ENCODE assay signal across 23 cellular contexts in genomic region chr4:53273726-53274125, GRCh38.
DNase-seq lines count a peak whose midpoint lies in the region; TF ChIP-seq lines count a peak whose summit lies in the region.
"Had no signal": no experiment of that assay in that cellular context is flagged by ENCODE, and none has a peak within 500 bp of the region (broad histone marks: within the 10 kb centered on the region; RNA-seq: fewer than 3 reads in every experiment).

No MANE protein-coding gene starts in this region.

- no peak for TF ChIP-seq CTCF in AG10803 (conservative IDR thresholded peaks at IDR 0.05; ENCODE audit: low read length)
- no peak for TF ChIP-seq CTCF in brain microvascular endothelial cell (IDR thresholded peaks at IDR 0.05; ENCODE audit: low read depth, low read length, missing control alignments)
- no peak for TF ChIP-seq CTCF in MM.1S (IDR thresholded peaks at IDR 0.05; ENCODE audit: low read length)

- H3K9ac ChIP-seq in MM.1S (ENCODE audit: low read length) = no peak overlapping the region
- H3K9ac ChIP-seq: KMS-11 had no signal

- H4K20me1 ChIP-seq in MM.1S (ENCODE audit: insufficient read depth, low read length) = no peaks in the 10 kb centered on the region

- H3K36me3 ChIP-seq in brain microvascular endothelial cell (replicated peaks) = no peaks in the 10 kb centered on the region
- H3K36me3 ChIP-seq in MM.1S (replicated peaks; ENCODE audit: insufficient read depth, low read length) = no peaks in the 10 kb centered on the region; the same call in 1 of the 2 replicates
- H3K36me3 ChIP-seq: BE2C, suprapubic skin, WERI-Rb-1 had no signal

- POLR2A ChIA-PET in HEK293T (lab: Yijun Ruan, JAX) = no interaction called here

- H3K4me3 ChIP-seq in AG10803 (ENCODE audit: low read length) = no peak overlapping the region
- H3K4me3 ChIP-seq in brain microvascular endothelial cell (ENCODE audit: low read depth, low read length) = no peak overlapping the region
- H3K4me3 ChIP-seq in MM.1S (ENCODE audit: low read length) = no peak overlapping the region
- H3K4me3 ChIP-seq: suprapubic skin had no signal

- H3K27me3 ChIP-seq in brain microvascular endothelial cell (replicated peaks) (no peaks in the 10 kb centered on the region), MM.1S (replicated peaks; ENCODE audit: insufficient read depth, low read length) (no peaks in the 10 kb centered on the region)
- H3K27me3 ChIP-seq: BE2C, suprapubic skin had no signal

- no peaks in the 10 kb centered on the region for H3K9me2 ChIP-seq in MM.1S (replicated peaks; ENCODE audit: insufficient read depth, low read length)

- CTCF ChIA-PET in HEK293T (lab: Yijun Ruan, JAX) = no interaction called here

- in situ Hi-C loops in brain microvascular endothelial cell (cut with HindIII; ENCODE audit: low pct_ligation_motif_present, low sequenced_read_pairs) = no loop called here

- no peak overlapping the region for H2AFZ ChIP-seq in MM.1S (ENCODE audit: low read length)

- no peaks in the 10 kb centered on the region for H3K4me1 ChIP-seq in MM.1S (ENCODE audit: low read length)
- H3K4me1 ChIP-seq: BE2C, suprapubic skin had no signal

- no peaks in the 10 kb centered on the region for H3F3A ChIP-seq in MM.1S (ENCODE audit: insufficient read depth, low read length)

- no peaks in the 10 kb centered on the region for H3K79me2 ChIP-seq in MM.1S (ENCODE audit: low read length)

- H3K27ac ChIP-seq in brain microvascular endothelial cell (no peak overlapping the region), MM.1S (ENCODE audit: low read length) (no peak overlapping the region)
- H3K27ac ChIP-seq: HL-60, KMS-11, suprapubic skin, WERI-Rb-1 had no signal

- no peak overlapping the region for H3K4me2 ChIP-seq in MM.1S (ENCODE audit: low read depth, low read length)
- H3K4me2 ChIP-seq: KMS-11 had no signal

- DNase-seq in AG10803 (ENCODE audit: low read depth) (peak; percentile 47), HEK293T (ENCODE audit: extremely low spot score) (no peak), brain microvascular endothelial cell (peak; percentile 37), myocyte (ENCODE audit: low read depth) (peak; percentile 76), midbrain (lab: John Stamatoyannopoulos, UW) (no peak), MM.1S (no peak), HuH-7 (ENCODE audit: low spot score) (no peak)
- DNase-seq in activated CD4-positive, CD25-positive, alpha-beta regulatory T cell treated with anti-CD3 and anti-CD28 coated beads, Interleukin-2, amount 50 U/mL, for 72 hours = no peak
- DNase-seq: activated CD4-positive, alpha-beta memory T cell treated with anti-CD3 and anti-CD28 coated beads, Interleukin-2, amount 10 ng/mL, durations not matched to agents 7 days and 5 days; activated T-cell treated with anti-CD3 and anti-CD28 coated beads, Interleukin-2, amount 50 U/mL, for 48 hours; BE2C; caudate nucleus; effector memory CD8-positive, alpha-beta T cell; foreskin melanocyte; NCI-H1694 treated with DMSO at 0.1 percent for 48 hours; NCI-H510A; nucleus accumbens; Right ventricle myocardium superior; stimulated activated CD4-positive, alpha-beta T cell treated with anti-CD3 and anti-CD28 coated beads, Interleukin-4, amount 100 ng/mL, for 24 hours; WERI-Rb-1 had no signal

- H3K9me3 ChIP-seq in MM.1S (replicated peaks; ENCODE audit: insufficient read depth, low read length) = no peaks in the 10 kb centered on the region
- H3K9me3 ChIP-seq: BE2C, suprapubic skin had no signal

TF ChIP-seq in HEK293T, 16 proteins besides CTCF, POLR2A, EP300 and RAD21:
- TF ChIP-seq PKNOX1 (IDR thresholded peaks at IDR 0.05) = peak; percentile 29; the same call in 1 of the 2 replicates
- TF ChIP-seq TARDBP (IDR thresholded peaks at IDR 0.05) = no peak
- TF ChIP-seq L3MBTL2 (conservative IDR thresholded peaks at IDR 0.05) = no peak
- no peak for TF ChIP-seq NFRKB (IDR thresholded peaks at IDR 0.05)
- TF ChIP-seq BHLHE40 (IDR thresholded peaks at IDR 0.05; ENCODE audit: borderline replicate concordance) = no peak
- TF ChIP-seq ZNF384 (IDR thresholded peaks at IDR 0.05) = no peak

Comparison
In these comparisons a context has a peak if more than half of its experiments do, and no peak if none do; other contexts are left out.
1. DNase-seq: peak in AG10803 (single experiment), brain microvascular endothelial cell (single experiment) and myocyte (single experiment); none in HEK293T (single experiment), midbrain (single experiment), MM.1S (single experiment), activated CD4-positive, CD25-positive, alpha-beta regulatory T cell treated with anti-CD3 and anti-CD28 coated beads, Interleukin-2, amount 50 U/mL, for 72 hours (single experiment) and HuH-7 (single experiment).